24 cellular contexts compared by ENCODE assay signal in genomic region chr9:114426046-114426948, GRCh38.
"Had no signal": no experiment of that assay in that cellular context is flagged by ENCODE, and none has a peak within 500 bp of the region (broad histone marks: within the 10 kb centered on the region; RNA-seq: fewer than 3 reads in every experiment).

No MANE protein-coding gene starts in this region.

- H3K27ac ChIP-seq: brain microvascular endothelial cell, VCaP had no signal

- DNase-seq: activated CD4-positive, alpha-beta T cell treated with anti-CD3 and anti-CD28 coated beads for 4 hours; activated CD4-positive, alpha-beta T cell treated with anti-CD3 and anti-CD28 coated beads, Interleukin-2, amount 50 U/mL, for 4 hours; activated CD4-positive, CD25-positive, alpha-beta regulatory T cell; activated CD8-positive, alpha-beta memory T cell treated with anti-CD3 and anti-CD28 coated beads, Interleukin-2, amount 10 ng/mL, durations not matched to agents 7 days and 5 days; activated effector memory CD4-positive, alpha-beta T cell treated with Interleukin-2 at 50 U/mL for 16 hours; activated naive CD4-positive, alpha-beta T cell treated with Interleukin-2 at 50 U/mL for 16 hours; activated T-cell treated with anti-CD3 and anti-CD28 coated beads, Interleukin-2, amount 50 U/mL, for 24 hours; brain microvascular endothelial cell; caudate nucleus; KG1; NCI-H1048; NCI-H146; NCI-H187 treated with DMSO at 0.1 percent for 48 hours; NCI-H2081 treated with DMSO at 0.1 percent for 48 hours; NCI-H446; NCI-H524; PC-3; SHP77 treated with DMSO at 0.1 percent for 48 hours; T-cell; T-helper 2 cell; T1000 had no signal

- ATAC-seq: activated CD8-positive, alpha-beta memory T cell treated with anti-CD3 and anti-CD28 coated beads, Interleukin-2, amount 10 ng/mL, durations not matched to agents 7 days and 5 days; activated naive CD4-positive, alpha-beta T cell treated with anti-CD3 and anti-CD28 coated beads, Interleukin-2, amount 50 U/mL, for 72 hours; PC-3; T-cell had no signal

- H3K36me3 ChIP-seq: brain microvascular endothelial cell had no signal

- H3K27me3 Mint-ChIP-seq: activated CD8-positive, alpha-beta memory T cell treated with anti-CD3 and anti-CD28 coated beads, Interleukin-2, amount 10 ng/mL, durations not matched to agents 7 days and 5 days; activated T-cell treated with anti-CD3 and anti-CD28 coated beads, Interleukin-2, amount 50 U/mL, for 24 hours; T-cell had no signal

- H3K4me1 Mint-ChIP-seq: activated CD8-positive, alpha-beta memory T cell treated with anti-CD3 and anti-CD28 coated beads, Interleukin-2, amount 10 ng/mL, durations not matched to agents 7 days and 5 days; T-cell had no signal

- H3K36me3 Mint-ChIP-seq: activated CD8-positive, alpha-beta memory T cell treated with anti-CD3 and anti-CD28 coated beads, Interleukin-2, amount 10 ng/mL, durations not matched to agents 7 days and 5 days; activated naive CD4-positive, alpha-beta T cell treated with anti-CD3 and anti-CD28 coated beads, Interleukin-2, amount 50 U/mL, for 72 hours; T-cell had no signal

- H3K27ac Mint-ChIP-seq: activated CD8-positive, alpha-beta memory T cell treated with anti-CD3 and anti-CD28 coated beads, Interleukin-2, amount 10 ng/mL, durations not matched to agents 7 days and 5 days; activated T-cell treated with anti-CD3 and anti-CD28 coated beads, Interleukin-2, amount 50 U/mL, for 24 hours; activated T-helper 1 cell treated with anti-CD3 and anti-CD28 coated beads, Interleukin-12 subunit alpha, Interleukin-12 subunit beta, Interleukin-2, Interleukin-4 antibody, amounts not matched to agents 30 ng/mL and 10 ng/mL and 1 ng/mL, durations not matched to agents 14 hours and 24 hours and 36 hours; T-cell had no signal

- H3K9me3 Mint-ChIP-seq: activated naive CD4-positive, alpha-beta T cell treated with anti-CD3 and anti-CD28 coated beads, Interleukin-2, amount 50 U/mL, for 72 hours; activated T-cell treated with anti-CD3 and anti-CD28 coated beads, Interleukin-2, amount 50 U/mL, for 24 hours; activated T-helper 1 cell treated with anti-CD3 and anti-CD28 coated beads, Interleukin-12 subunit alpha, Interleukin-12 subunit beta, Interleukin-2, Interleukin-4 antibody, amounts not matched to agents 30 ng/mL and 10 ng/mL and 1 ng/mL, durations not matched to agents 14 hours and 24 hours and 36 hours; T-cell had no signal

- H3K4me3 Mint-ChIP-seq: activated CD8-positive, alpha-beta memory T cell treated with anti-CD3 and anti-CD28 coated beads, Interleukin-2, amount 10 ng/mL, durations not matched to agents 7 days and 5 days; activated T-cell treated with anti-CD3 and anti-CD28 coated beads, Interleukin-2, amount 50 U/mL, for 24 hours; activated T-helper 1 cell treated with anti-CD3 and anti-CD28 coated beads, Interleukin-12 subunit alpha, Interleukin-12 subunit beta, Interleukin-2, Interleukin-4 antibody, amounts not matched to agents 30 ng/mL and 10 ng/mL and 1 ng/mL, durations not matched to agents 14 hours and 24 hours and 36 hours; T-cell had no signal
